In genomic region chr19:10960314-10961072, GRCh38 we compare ENCODE assay signal across 1 cellular context.
TF ChIP-seq lines count a peak whose summit lies in the region.

Gene SMARCA4 (plus strand): TSS chr19:10961030. CDS start chr19:10984152, 23,122 bp downstream.

TF ChIP-seq in HepG2, 621 proteins besides CTCF, POLR2A, EP300 and RAD21 (continued from another document and continues in another):
- TF ChIP-seq ZNF281 (CRISPR knock-in tag; IDR thresholded peaks at IDR 0.05; ENCODE audit: borderline replicate concordance), result peak; percentile 66
- no peak for TF ChIP-seq ZBTB39 (CRISPR knock-in tag; IDR thresholded peaks at IDR 0.05)
- peak; percentile 67; the same call in 1 of the 2 replicates for TF ChIP-seq ESRRA (CRISPR knock-in tag; IDR thresholded peaks at IDR 0.05; ENCODE audit: low read depth)
- TF ChIP-seq ISX (CRISPR knock-in tag; conservative IDR thresholded peaks at IDR 0.05), result no peak
- no peak; the same call in 1 of the 2 replicates for TF ChIP-seq MIER3 (CRISPR knock-in tag; IDR thresholded peaks at IDR 0.05; ENCODE audit: borderline replicate concordance)
- peak; percentile 90 for TF ChIP-seq ZNF230 (CRISPR knock-in tag; IDR thresholded peaks at IDR 0.05)
- 0 out of 2 replicates have a peak, but pooled peaks have one; percentile 13 for TF ChIP-seq PRDM15 (CRISPR knock-in tag; IDR thresholded peaks at IDR 0.05)
- no peak for TF ChIP-seq TRIM24 (CRISPR knock-in tag; IDR thresholded peaks at IDR 0.05)
- peak; percentile 81 for TF ChIP-seq CBFB (CRISPR knock-in tag; IDR thresholded peaks at IDR 0.05)
- TF ChIP-seq ZNF691 (CRISPR knock-in tag; IDR thresholded peaks at IDR 0.05; ENCODE audit: borderline replicate concordance, low read depth), result 0 out of 2 replicates have a peak, but pooled peaks have one; percentile 30
- TF ChIP-seq ZFYVE20 (CRISPR knock-in tag; IDR thresholded peaks at IDR 0.05; ENCODE audit: borderline replicate concordance, low read depth), result no peak
- TF ChIP-seq ZBTB25 (CRISPR knock-in tag; IDR thresholded peaks at IDR 0.05), result 0 out of 2 replicates have a peak, but pooled peaks have one; percentile 24
- no peak for TF ChIP-seq ZNF143 (CRISPR knock-in tag; IDR thresholded peaks at IDR 0.05)
- no peak for TF ChIP-seq ZEB1 (IDR thresholded peaks at IDR 0.05; ENCODE audit: insufficient replicate concordance, low read depth)
- no peak for TF ChIP-seq SP1 (IDR thresholded peaks at IDR 0.05)
- peak; percentile 57; the same call in 1 of the 2 replicates for TF ChIP-seq SP1 (CRISPR knock-in tag; IDR thresholded peaks at IDR 0.05)
- no peak for TF ChIP-seq FOXM1 (CRISPR knock-in tag; IDR thresholded peaks at IDR 0.05)
- 0 out of 2 replicates have a peak, but pooled peaks have one; percentile 70 for TF ChIP-seq ATF5 (CRISPR knock-in tag; IDR thresholded peaks at IDR 0.05; ENCODE audit: low read depth)
- TF ChIP-seq PTBP1 (IDR thresholded peaks at IDR 0.05; ENCODE audit: low read depth, low read length, poor library complexity, severe bottlenecking), result no peak
- TF ChIP-seq ZMYM4 (CRISPR knock-in tag; IDR thresholded peaks at IDR 0.05), result no peak
- TF ChIP-seq RFXANK (CRISPR knock-in tag; IDR thresholded peaks at IDR 0.05), result no peak
- no peak for TF ChIP-seq ZNF530 (CRISPR knock-in tag; IDR thresholded peaks at IDR 0.05; ENCODE audit: low read depth)
- TF ChIP-seq ZNF615 (CRISPR knock-in tag; IDR thresholded peaks at IDR 0.05; ENCODE audit: borderline replicate concordance), result no peak
- no peak for TF ChIP-seq TCF7L2 (IDR thresholded peaks at IDR 0.05; ENCODE audit: low read depth, low read length)
- TF ChIP-seq YEATS4 (CRISPR knock-in tag; IDR thresholded peaks at IDR 0.05; ENCODE audit: borderline replicate concordance), result peak; percentile 75; the same call in 1 of the 2 replicates
- TF ChIP-seq ARNTL (CRISPR knock-in tag; IDR thresholded peaks at IDR 0.05), result 0 out of 2 replicates have a peak, but pooled peaks have one; percentile 31
- no peak for TF ChIP-seq ZNF264 (CRISPR knock-in tag; IDR thresholded peaks at IDR 0.05)
- no peak for TF ChIP-seq YEATS2 (CRISPR knock-in tag; IDR thresholded peaks at IDR 0.05; ENCODE audit: borderline replicate concordance)
- no peak for TF ChIP-seq TSC22D2 (CRISPR knock-in tag; IDR thresholded peaks at IDR 0.05; ENCODE audit: borderline replicate concordance)
- 0 out of 2 replicates have a peak, but pooled peaks have one; percentile 38 for TF ChIP-seq ATAD3A (CRISPR knock-in tag; IDR thresholded peaks at IDR 0.05)
- TF ChIP-seq SKIL (CRISPR knock-in tag; IDR thresholded peaks at IDR 0.05; ENCODE audit: borderline replicate concordance), result 0 out of 2 replicates have a peak, but pooled peaks have one; percentile 29
- peak; percentile 66 for TF ChIP-seq THAP11 (CRISPR knock-in tag; IDR thresholded peaks at IDR 0.05)
- no peak for TF ChIP-seq ATF7 (IDR thresholded peaks at IDR 0.05)
- no peak for TF ChIP-seq ATF7 (CRISPR knock-in tag; IDR thresholded peaks at IDR 0.05)
- TF ChIP-seq ZBTB40 (IDR thresholded peaks at IDR 0.05), result no peak
- peak; percentile 71 for TF ChIP-seq ZBTB40 (CRISPR knock-in tag; IDR thresholded peaks at IDR 0.05)
